9 cellular contexts compared by ENCODE assay signal in the genomic region with DNA sequence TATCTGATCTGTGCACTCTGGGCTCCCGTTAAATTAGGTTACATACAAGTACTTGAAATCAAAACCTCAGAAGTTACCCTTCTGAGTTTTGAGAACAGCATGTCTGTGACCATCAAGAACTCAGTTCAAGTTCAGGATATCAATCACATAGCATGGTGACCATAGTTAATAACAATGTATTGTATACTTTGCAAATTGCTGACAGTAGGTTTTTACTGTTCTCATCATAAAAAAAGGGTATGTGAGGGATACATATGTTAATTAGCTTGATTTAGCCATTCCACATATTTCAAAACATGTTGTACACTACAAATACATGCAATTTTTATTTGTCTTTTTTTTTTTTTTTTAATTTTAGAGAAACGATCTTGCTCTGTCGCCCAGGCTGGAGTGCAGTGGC. TPM values are rescaled to one million over a fixed set of nuclear protein-coding genes. Genes with fewer than 3 reads are reported as not detected.
"Had no signal": no experiment of that assay in that cellular context is flagged by ENCODE, and none has a peak within 500 bp of the region (broad histone marks: within the 10 kb centered on the region; RNA-seq: fewer than 3 reads in every experiment).

No MANE protein-coding gene starts in this region.

- H3K9me3 ChIP-seq: HAP-1 had no signal

- H3K9ac ChIP-seq: GM23248 had no signal

- H2AFZ ChIP-seq: GM23248 had no signal

- H3K4me3 ChIP-seq: GM23248, HAP-1 had no signal

- H3K36me3 ChIP-seq: HAP-1 had no signal

- H3K4me1 ChIP-seq: HAP-1 had no signal

- ATAC-seq: HCT116 had no signal

- H3K27ac ChIP-seq: GM23248, HL-60 had no signal

- DNase-seq: GM23248, GOT3, H7, HFFc6, KG1 had no signal

RNA-seq across cellular contexts. Expression of gene TMEM40, which starts 25.5 kb away (rescaled TPM):
- total RNA-seq: GM23248, H7, HT1080 had no signal
- polyA plus RNA-seq: GM23248 had no signal
